ENCODE assay signal across 24 cellular contexts in the genomic region with DNA sequence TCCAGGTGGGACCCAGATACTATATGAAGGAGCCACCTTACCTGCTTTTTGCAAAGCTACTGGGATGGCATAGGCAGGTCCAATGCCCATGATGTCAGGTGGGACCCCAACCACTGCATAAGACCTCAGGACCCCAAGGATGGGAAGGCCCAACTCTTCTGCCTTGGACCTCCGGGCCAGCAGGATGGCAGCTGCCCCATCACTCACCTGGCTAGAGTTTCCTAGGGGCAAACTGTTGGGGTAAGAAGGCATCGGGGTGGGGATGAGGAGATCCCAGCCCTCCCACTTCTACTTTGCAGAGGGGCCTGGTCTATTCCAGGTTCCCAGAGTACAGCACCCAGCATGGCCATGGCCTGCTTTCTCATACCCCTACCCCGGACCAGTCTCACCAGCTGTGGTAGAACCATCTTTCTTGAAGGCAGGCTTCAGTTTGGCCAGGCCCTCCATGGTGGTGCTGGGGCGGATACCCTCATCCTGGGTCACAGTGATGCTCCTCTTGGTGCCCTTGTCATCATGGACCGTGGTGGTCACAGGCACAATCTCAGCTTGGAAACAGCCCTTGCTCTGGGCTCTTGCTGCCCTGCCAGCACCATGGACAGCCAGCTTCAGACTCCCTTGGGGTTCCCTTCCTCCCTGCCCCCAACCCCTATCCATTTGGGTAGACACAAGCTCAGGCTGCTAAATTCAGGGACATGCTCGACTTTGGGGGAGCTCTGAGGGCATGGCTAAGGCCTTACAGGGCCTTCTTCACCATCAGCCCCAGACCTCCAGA. TPM values are rescaled to one million over a fixed set of nuclear protein-coding genes. Genes with fewer than 3 reads are reported as not detected.
DNase-seq lines count a peak whose midpoint lies in the region; ATAC-seq and TF ChIP-seq lines count a peak whose summit lies in the region.
"Had no signal": no experiment of that assay in that cellular context is flagged by ENCODE, and none has a peak within 500 bp of the region (broad histone marks: within the 10 kb centered on the region; RNA-seq: fewer than 3 reads in every experiment).

No MANE protein-coding gene starts in this region.

- H3K4me2 ChIP-seq in MM.1S (ENCODE audit: low read depth, low read length): no peak overlapping the region
- H3K4me2 ChIP-seq: hepatocyte had no signal

- TF ChIP-seq CTCF in heart right ventricle (IDR thresholded peaks at IDR 0.05) (no peak), MM.1S (IDR thresholded peaks at IDR 0.05; ENCODE audit: low read length) (no peak)

- H3K9me3 ChIP-seq in heart right ventricle (no peaks in the 10 kb centered on the region), aorta (ENCODE audit: control insufficient read depth, low read length) (no peaks in the 10 kb centered on the region), MM.1S (replicated peaks; ENCODE audit: insufficient read depth, low read length) (no peaks in the 10 kb centered on the region)
- H3K9me3 ChIP-seq: esophagus muscularis mucosa, tibial artery had no signal

- no peaks in the 10 kb centered on the region for H3K27me3 Mint-ChIP-seq in activated T-helper 17 cell treated with anti-CD3 and anti-CD28 coated beads, Interleukin-2, amount 50 U/mL, for 72 hours
- H3K27me3 Mint-ChIP-seq: IgD-negative memory B cell had no signal

- peaks cover 95% of the 10 kb centered on the region for H3K36me3 Mint-ChIP-seq in activated T-helper 17 cell treated with anti-CD3 and anti-CD28 coated beads, Interleukin-2, amount 50 U/mL, for 72 hours (ENCODE audit: low read depth)

- WGBS in heart right ventricle, 2 donors: 94 to 98% methylated on average over 6 of the region's 6 CpGs
- 91 to 93% methylated on average over 6 of the region's 6 CpGs for WGBS in aorta, 2 donors

- no peak overlapping the region for H3K4me3 Mint-ChIP-seq in activated T-helper 17 cell treated with anti-CD3 and anti-CD28 coated beads, Interleukin-2, amount 50 U/mL, for 72 hours
- H3K4me3 Mint-ChIP-seq: activated naive CD4-positive, alpha-beta T cell treated with anti-CD3 and anti-CD28 coated beads for 36 hours; activated T-cell treated with anti-CD3 and anti-CD28 coated beads, Interleukin-2, amount 50 U/mL, for 72 hours; IgD-negative memory B cell; T-helper 1 cell treated with Interleukin-12 subunit alpha and Interleukin-12 subunit beta and Interleukin-4 antibody, amounts not matched to agents 30 μg/mL and 1 μg/mL, for 36 hours had no signal

- no peaks in the 10 kb centered on the region for H3F3A ChIP-seq in MM.1S (ENCODE audit: insufficient read depth, low read length)

- peaks cover 3% of the 10 kb centered on the region for H3K4me1 Mint-ChIP-seq in activated T-helper 17 cell treated with anti-CD3 and anti-CD28 coated beads, Interleukin-2, amount 50 U/mL, for 72 hours

- peaks cover 0 to 41% (median 19%) of the 10 kb centered on the region in 9 donors for H3K4me1 ChIP-seq in heart right ventricle
- H3K4me1 ChIP-seq in aorta (ENCODE audit: control insufficient read depth in 1 of 2, insufficient read depth in 2 of 2, low read length in 2 of 2): no peaks in the 10 kb centered on the region
- H3K4me1 ChIP-seq in MM.1S (ENCODE audit: low read length): no peaks in the 10 kb centered on the region
- H3K4me1 ChIP-seq: tibial artery had no signal

- no peaks in the 10 kb centered on the region for H3K9me2 ChIP-seq in MM.1S (replicated peaks; ENCODE audit: insufficient read depth, low read length)

- ATAC-seq in Right ventricle myocardium inferior (no peak), heart right ventricle (no peak), aorta (ENCODE audit: low FRiP score) (no peak), GM18867 (IDR thresholded peaks at IDR 0.05; ENCODE audit: unreplicated experiment) (no peak)
- no peak for ATAC-seq in activated T-helper 17 cell treated with anti-CD3 and anti-CD28 coated beads, Interleukin-2, amount 50 U/mL, for 72 hours (replicated peaks)
- ATAC-seq: activated T-cell treated with anti-CD3 and anti-CD28 coated beads, Interleukin-2, amount 50 U/mL, for 72 hours; left colon had no signal

- intact Hi-C loops in Right ventricle myocardium inferior (cut with DNase I): loop anchor here (5.0 kb wide), 1 partner anchor 111 kb away; no protein-coding TSS in a partner anchor
- intact Hi-C loops in heart right ventricle (cut with DNase I): loop anchor here in 1 of 10 donors (10.0 kb wide), 1 partner anchor 348 kb away; no protein-coding TSS in a partner anchor
- intact Hi-C loops in aorta (cut with DNase I): no loop called here

- H3K4me3 ChIP-seq in heart right ventricle (no peak overlapping the region), aorta (ENCODE audit: low read length in 2 of 2) (no peak overlapping the region), MM.1S (ENCODE audit: low read length) (no peak overlapping the region)
- H3K4me3 ChIP-seq: esophagus muscularis mucosa, hepatocyte, tibial artery had no signal

- H3K27me3 ChIP-seq in heart right ventricle (no peaks in the 10 kb centered on the region), aorta (ENCODE audit: control insufficient read depth in 1 of 2, insufficient read depth in 2 of 2, low read length in 1 of 2) (no peaks in the 10 kb centered on the region), MM.1S (replicated peaks; ENCODE audit: insufficient read depth, low read length) (no peaks in the 10 kb centered on the region)
- H3K27me3 ChIP-seq: esophagus muscularis mucosa, hepatocyte, tibial artery had no signal

- H3K79me2 ChIP-seq in MM.1S (ENCODE audit: low read length): no peaks in the 10 kb centered on the region

- DNase-seq in Right ventricle myocardium inferior (ENCODE audit: missing footprints) (peak; percentile 3), heart right ventricle (no peak), mesenteric fat pad (ENCODE audit: low spot score) (peak; percentile 39), aorta (no peak), MM.1S (no peak)
- DNase-seq: activated naive CD4-positive, alpha-beta T cell treated with anti-CD3 and anti-CD28 coated beads for 36 hours; activated T-cell treated with anti-CD3 and anti-CD28 coated beads, Interleukin-2, amount 50 U/mL, for 72 hours; anterior cingulate cortex; cortex of kidney; DMS53; H7; left colon; mesendoderm; NCI-H1092 treated with DMSO at 0.1 percent for 48 hours; NCI-H1930; nucleus accumbens had no signal

- H4K20me1 ChIP-seq in MM.1S (ENCODE audit: insufficient read depth, low read length): no peaks in the 10 kb centered on the region

- H2AFZ ChIP-seq in MM.1S (ENCODE audit: low read length): no peak overlapping the region
- H2AFZ ChIP-seq: hepatocyte had no signal

- H3K9me3 Mint-ChIP-seq in activated T-helper 17 cell treated with anti-CD3 and anti-CD28 coated beads, Interleukin-2, amount 50 U/mL, for 72 hours: no peaks in the 10 kb centered on the region
- H3K9me3 Mint-ChIP-seq: activated naive CD4-positive, alpha-beta T cell treated with anti-CD3 and anti-CD28 coated beads for 36 hours; activated T-cell treated with anti-CD3 and anti-CD28 coated beads, Interleukin-2, amount 50 U/mL, for 72 hours; IgD-negative memory B cell; T-helper 1 cell treated with Interleukin-12 subunit alpha and Interleukin-12 subunit beta and Interleukin-4 antibody, amounts not matched to agents 30 μg/mL and 1 μg/mL, for 36 hours had no signal

- H3K27ac Mint-ChIP-seq in activated T-helper 17 cell treated with anti-CD3 and anti-CD28 coated beads, Interleukin-2, amount 50 U/mL, for 72 hours: peak overlapping the region; percentile 67
- H3K27ac Mint-ChIP-seq: activated naive CD4-positive, alpha-beta T cell treated with anti-CD3 and anti-CD28 coated beads for 36 hours; IgD-negative memory B cell; T-helper 1 cell treated with Interleukin-12 subunit alpha and Interleukin-12 subunit beta and Interleukin-4 antibody, amounts not matched to agents 30 μg/mL and 1 μg/mL, for 36 hours had no signal

- H3K27ac ChIP-seq in heart right ventricle: no peak overlapping the region
- no peak overlapping the region for H3K27ac ChIP-seq in aorta (ENCODE audit: low read depth in 1 of 2, low read length in 2 of 2)
- no peak overlapping the region for H3K27ac ChIP-seq in MM.1S (ENCODE audit: low read length)
- H3K27ac ChIP-seq: esophagus muscularis mucosa, tibial artery had no signal

- no peak overlapping the region for H3K9ac ChIP-seq in MM.1S (ENCODE audit: low read length)

- H3K36me3 ChIP-seq in heart right ventricle: peaks cover 0 to 100% (median 75%) of the 10 kb centered on the region in 9 donors
- peaks cover 0 to 17% of the 10 kb centered on the region in 2 donors for H3K36me3 ChIP-seq in aorta (ENCODE audit: control insufficient read depth in 1 of 2, insufficient read depth in 2 of 2, low read length in 1 of 2)
- no peaks in the 10 kb centered on the region; the same call in 1 of the 2 replicates for H3K36me3 ChIP-seq in MM.1S (replicated peaks; ENCODE audit: insufficient read depth, low read length)

RNA-seq across cellular contexts. Expression of gene ACAA1, which starts 10.6 kb away (rescaled TPM):
- total RNA-seq in Right ventricle myocardium inferior (116 TPM), heart right ventricle (100 to 1,000 TPM; 102 to 136 (median 117) TPM), mesenteric fat pad (67.6 TPM), aorta (10 to 100 TPM; 39.3 to 54.8 TPM)
- polyA plus RNA-seq in heart right ventricle (100 to 1,000 TPM in 1 of 2 donors, 10 to 100 TPM in 1; 76.4 to 133 TPM), aorta (10 to 100 TPM; 58.4 to 69.2 TPM)
- total RNA-seq in activated T-helper 17 cell treated with anti-CD3 and anti-CD28 coated beads, Interleukin-2, amount 50 U/mL, for 72 hours: 10 to 100 TPM; 67.5 to 82.8 TPM

RNA-seq across cellular contexts. Expression of gene MYD88, which starts 12.2 kb away (rescaled TPM):
- 8.8 TPM for total RNA-seq in Right ventricle myocardium inferior
- total RNA-seq in heart right ventricle: 10 to 100 TPM in 2 of 10 donors, 1 to 10 TPM in 8; 4.2 to 22.3 (median 6.8) TPM
- 10 to 100 TPM in 1 of 2 donors, 1 to 10 TPM in 1; 7.1 to 11.1 TPM for polyA plus RNA-seq in heart right ventricle
- 10 to 100 TPM; 34.5 to 57.0 TPM for total RNA-seq in activated T-helper 17 cell treated with anti-CD3 and anti-CD28 coated beads, Interleukin-2, amount 50 U/mL, for 72 hours
- total RNA-seq in mesenteric fat pad: 40.0 TPM
- total RNA-seq in aorta: 10 to 100 TPM; 23.4 to 33.6 TPM
- 10 to 100 TPM; 17.7 to 19.3 TPM for polyA plus RNA-seq in aorta
- total RNA-seq: G401 had no signal

RNA-seq across cellular contexts. Expression of gene OXSR1, which starts 39.0 kb away (rescaled TPM):
- 24.6 TPM for total RNA-seq in Right ventricle myocardium inferior
- total RNA-seq in heart right ventricle: 10 to 100 TPM; 27.3 to 38.4 (median 31.6) TPM
- polyA plus RNA-seq in heart right ventricle: 10 to 100 TPM; 13.7 to 15.9 TPM
- 10 to 100 TPM; 77.8 to 78.4 TPM for total RNA-seq in activated T-helper 17 cell treated with anti-CD3 and anti-CD28 coated beads, Interleukin-2, amount 50 U/mL, for 72 hours
- 51.8 TPM for total RNA-seq in mesenteric fat pad
- total RNA-seq in aorta: 10 to 100 TPM; 38.9 to 42.0 TPM
- polyA plus RNA-seq in aorta: 10 to 100 TPM in 1 of 2 donors, 1 to 10 TPM in 1; 7.9 to 13.9 TPM

Comparison
In these comparisons a context has a peak if more than half of its experiments do, and no peak if none do; other contexts are left out.
1. DNase-seq: peak in Right ventricle myocardium inferior (single experiment) and mesenteric fat pad (single experiment); none in heart right ventricle (0 of 2), aorta (0 of 2) and MM.1S (single experiment).